In genomic region chr18:77749189-77749588, GRCh38 we compare ENCODE assay signal across 11 cellular contexts.
A peak's percentile ranks its signal among the peaks of the same experiment; 100 is the strongest.
DNase-seq lines count a peak whose midpoint lies in the region; ATAC-seq and TF ChIP-seq lines count a peak whose summit lies in the region.
"Had no signal": no experiment of that assay in that cellular context is flagged by ENCODE, and none has a peak within 500 bp of the region (broad histone marks: within the 10 kb centered on the region; RNA-seq: fewer than 3 reads in every experiment).

No MANE protein-coding gene starts in this region.

- no peak overlapping the region for H2AK5ac ChIP-seq in H9 (ENCODE audit: insufficient read length, low read length)

- no peak overlapping the region for H3K4me3 Mint-ChIP-seq in H9
- no peak overlapping the region for H3K4me3 Mint-ChIP-seq in activated CD4-positive, alpha-beta T cell treated with anti-CD3 and anti-CD28 coated beads, Interleukin-2, amount 10 ng/mL, durations not matched to agents 24 days and 14 days

- no peaks in the 10 kb centered on the region for H3F3A ChIP-seq in SU-DHL-6 (ENCODE audit: insufficient read depth)

- no peak overlapping the region for H3K27ac ChIP-seq in H9 (ENCODE audit: insufficient read length, low read depth, low read length)
- no peak overlapping the region for H3K27ac ChIP-seq in SU-DHL-6 (ENCODE audit: low read depth, low read length)
- H3K27ac ChIP-seq in right lobe of liver: no peak overlapping the region
- no peak overlapping the region for H3K27ac ChIP-seq in suprapubic skin

- no peak overlapping the region for H3K4me2 ChIP-seq in H9 (ENCODE audit: insufficient read depth, insufficient read length, low read length)
- no peak overlapping the region for H3K4me2 ChIP-seq in SU-DHL-6 (ENCODE audit: low read depth, low read length, poor library complexity, severe bottlenecking)

- peaks cover 0 to 2% of the 10 kb centered on the region in 2 experiments; a peak in 2 of 5 replicates for H3K9me3 Mint-ChIP-seq in H9
- H3K9me3 Mint-ChIP-seq in activated CD4-positive, alpha-beta T cell treated with anti-CD3 and anti-CD28 coated beads, Interleukin-2, amount 10 ng/mL, durations not matched to agents 24 days and 14 days: no peaks in the 10 kb centered on the region
- H3K9me3 Mint-ChIP-seq: activated naive CD4-positive, alpha-beta T cell treated with anti-CD3 and anti-CD28 coated beads, Interleukin-2, amount 50 U/mL, for 72 hours had no signal

- intact Hi-C loops in right lobe of liver (cut with DNase I): no loop called here
- intact Hi-C loops in activated CD4-positive, alpha-beta T cell treated with anti-CD3 and anti-CD28 coated beads, Interleukin-2, amount 10 ng/mL, durations not matched to agents 24 days and 14 days (cut with micrococcal nuclease): no loop called here

- no peak overlapping the region for H4K8ac ChIP-seq in H9 (replicated peaks; ENCODE audit: insufficient read length, low read depth, low read length)

- no peak overlapping the region for H3K9ac ChIP-seq in H9 (ENCODE audit: extremely low read depth, insufficient read length, low read length)
- H3K9ac ChIP-seq in SU-DHL-6 (ENCODE audit: low read length): no peak overlapping the region

- TF ChIP-seq CTCF in H9 (conservative IDR thresholded peaks at IDR 0.05): peak; percentile 93
- TF ChIP-seq CTCF in SU-DHL-6 (IDR thresholded peaks at IDR 0.05; ENCODE audit: insufficient read depth, low read length, poor library complexity, severe bottlenecking): peak; percentile 25
- peak in 3 of 4 donors; percentile 34 to 44 (median 42) for TF ChIP-seq CTCF in right lobe of liver (IDR thresholded peaks at IDR 0.05)
- TF ChIP-seq CTCF in suprapubic skin (IDR thresholded peaks at IDR 0.05): peak in 1 of 2 donors; percentile 57

- no peak overlapping the region for H2AFZ ChIP-seq in H9 (ENCODE audit: low read length)
- no peak overlapping the region for H2AFZ ChIP-seq in SU-DHL-6 (ENCODE audit: low read depth, low read length, severe bottlenecking)

- H3K4me3 ChIP-seq in SU-DHL-6 (ENCODE audit: insufficient read depth, low read length, poor library complexity, severe bottlenecking) (no peak overlapping the region), right lobe of liver (no peak overlapping the region), suprapubic skin (no peak overlapping the region)

- no peak overlapping the region for H4K91ac ChIP-seq in H9 (ENCODE audit: insufficient read length, low read depth, low read length)

- no CpG with 5 or more reads among the region's 7 CpGs for WGBS in H9 (ENCODE audit: extremely low coverage, insufficient read length, low lambda C conversion rate)
- WGBS in right lobe of liver (ENCODE audit: insufficient coverage, low coverage, low lambda C conversion rate, missing lambda C conversion rate): 21% methylated on average over 7 of the region's 7 CpGs
- WGBS in suprapubic skin: 20% methylated on average over 7 of the region's 7 CpGs

- H3K36me3 ChIP-seq in SU-DHL-6 (ENCODE audit: low read length) (no peaks in the 10 kb centered on the region), right lobe of liver (no peaks in the 10 kb centered on the region), suprapubic skin (no peaks in the 10 kb centered on the region)

- no peaks in the 10 kb centered on the region for H3K9me3 ChIP-seq in H9 (ENCODE audit: control insufficient read depth, low read depth, low read length)
- no peaks in the 10 kb centered on the region for H3K9me3 ChIP-seq in SU-DHL-6 (ENCODE audit: insufficient read depth, low read length)
- no peaks in the 10 kb centered on the region for H3K9me3 ChIP-seq in right lobe of liver
- H3K9me3 ChIP-seq in suprapubic skin: no peaks in the 10 kb centered on the region

- peaks cover 15 to 19% of the 10 kb centered on the region in 2 experiments for H3K4me1 Mint-ChIP-seq in H9
- H3K4me1 Mint-ChIP-seq in activated CD4-positive, alpha-beta T cell treated with anti-CD3 and anti-CD28 coated beads, Interleukin-2, amount 10 ng/mL, durations not matched to agents 24 days and 14 days: no peaks in the 10 kb centered on the region

- no peaks in the 10 kb centered on the region for H3K27me3 ChIP-seq in H9 (ENCODE audit: insufficient read depth, low read length)
- H3K27me3 ChIP-seq in SU-DHL-6 (ENCODE audit: low read length): no peaks in the 10 kb centered on the region
- H3K27me3 ChIP-seq in right lobe of liver: no peaks in the 10 kb centered on the region
- H3K27me3 ChIP-seq in suprapubic skin: no peaks in the 10 kb centered on the region

- H3K27ac Mint-ChIP-seq in H9: no peak overlapping the region
- H3K27ac Mint-ChIP-seq in activated CD4-positive, alpha-beta T cell treated with anti-CD3 and anti-CD28 coated beads, Interleukin-2, amount 10 ng/mL, durations not matched to agents 24 days and 14 days: no peak overlapping the region

- no peak overlapping the region for H2BK120ac ChIP-seq in H9 (ENCODE audit: low read depth, low read length, poor library complexity, severe bottlenecking)

- H2BK5ac ChIP-seq in H9 (ENCODE audit: insufficient read length, low read length): no peak overlapping the region

- DNase-seq in NCI-H2107 (lab: John Stamatoyannopoulos, UW) (peak; percentile 37), NCI-H2107 treated with DMSO at 0.1 percent for 48 hours (lab: John Stamatoyannopoulos, UW; ENCODE audit: unreplicated experiment) (no peak), H9 (peak; percentile 50), right lobe of liver (no peak), suprapubic skin (ENCODE audit: low spot score in 2 of 2) (no peak), Kasumi-1 (lab: John Stamatoyannopoulos, UW) (no peak)
- no peak for DNase-seq in activated CD4-positive, alpha-beta T cell treated with anti-CD3 and anti-CD28 coated beads, Interleukin-2, amount 10 ng/mL, durations not matched to agents 24 days and 14 days
- DNase-seq: NCI-H1417 treated with DMSO at 0.1 percent for 48 hours, T1000 had no signal

- H3T11ph ChIP-seq in H9 (ENCODE audit: low read length): no peak overlapping the region

- no peaks in the 10 kb centered on the region for H3K23me2 ChIP-seq in H9 (ENCODE audit: insufficient read length, low read depth, low read length, poor library complexity, severe bottlenecking)

- 0 out of 2 replicates have a peak, but pooled peaks cover 5% of the 10 kb centered on the region for H3K4me1 ChIP-seq in H9 (ENCODE audit: insufficient read depth, low read length)
- no peaks in the 10 kb centered on the region for H3K4me1 ChIP-seq in right lobe of liver
- no peaks in the 10 kb centered on the region for H3K4me1 ChIP-seq in suprapubic skin

- H3K4ac ChIP-seq in H9 (ENCODE audit: low read depth, low read length): no peak overlapping the region

- H4K20me1 ChIP-seq in H9 (ENCODE audit: control insufficient read depth, insufficient read depth, insufficient read length): no peaks in the 10 kb centered on the region
- H4K20me1 ChIP-seq in SU-DHL-6 (ENCODE audit: low read depth, low read length): no peaks in the 10 kb centered on the region

- H4K5ac ChIP-seq in H9 (ENCODE audit: insufficient read length, low read depth, low read length): no peak overlapping the region

- H2BK15ac ChIP-seq in H9 (ENCODE audit: low read depth, low read length): no peak overlapping the region

- no peak for TF ChIP-seq EP300 in suprapubic skin (IDR thresholded peaks at IDR 0.05)

- no peak for TF ChIP-seq POLR2A in right lobe of liver (IDR thresholded peaks at IDR 0.05)
- no peak for TF ChIP-seq POLR2A in suprapubic skin (IDR thresholded peaks at IDR 0.05)

- no peak overlapping the region for H2BK12ac ChIP-seq in H9 (ENCODE audit: insufficient read length, low read depth, low read length)

- H3K79me1 ChIP-seq in H9 (ENCODE audit: insufficient read depth, low read depth, low read length, poor library complexity, severe bottlenecking): no peaks in the 10 kb centered on the region

- ATAC-seq in right lobe of liver: no peak
- ATAC-seq: activated naive CD4-positive, alpha-beta T cell treated with anti-CD3 and anti-CD28 coated beads, Interleukin-2, amount 50 U/mL, for 72 hours had no signal

- H3K79me2 ChIP-seq in H9 (ENCODE audit: insufficient read depth, low read length) (no peaks in the 10 kb centered on the region), SU-DHL-6 (ENCODE audit: insufficient read depth, low read length) (no peaks in the 10 kb centered on the region)

- no peak overlapping the region for H3K56ac ChIP-seq in H9 (ENCODE audit: insufficient read length, low read depth, low read length)

- H3K18ac ChIP-seq in H9 (ENCODE audit: insufficient read length, low read depth, low read length): no peak overlapping the region

- H3K27me3 Mint-ChIP-seq in H9 (ENCODE audit: low read depth): peaks cover 2% of the 10 kb centered on the region; the same call in 1 of the 2 replicates
- no peaks in the 10 kb centered on the region for H3K27me3 Mint-ChIP-seq in activated CD4-positive, alpha-beta T cell treated with anti-CD3 and anti-CD28 coated beads, Interleukin-2, amount 10 ng/mL, durations not matched to agents 24 days and 14 days

- no peak overlapping the region for H3K23ac ChIP-seq in H9 (ENCODE audit: insufficient read length, low read depth, low read length)

- no peak overlapping the region for H3K14ac ChIP-seq in H9 (ENCODE audit: insufficient read depth, low read length)

- no peak overlapping the region for H2BK20ac ChIP-seq in H9 (ENCODE audit: low read depth, low read length, poor library complexity, severe bottlenecking)

- H3K9me2 ChIP-seq in SU-DHL-6 (replicated peaks; ENCODE audit: insufficient read depth, low read length): no peaks in the 10 kb centered on the region

- peaks cover 0 to 4% (median 0%) of the 10 kb centered on the region in 3 experiments; a peak in 2 of 7 replicates for H3K36me3 Mint-ChIP-seq in H9 (ENCODE audit: insufficient read depth in 1 of 3, low read depth in 3 of 3)
- no peaks in the 10 kb centered on the region for H3K36me3 Mint-ChIP-seq in activated CD4-positive, alpha-beta T cell treated with anti-CD3 and anti-CD28 coated beads, Interleukin-2, amount 10 ng/mL, durations not matched to agents 24 days and 14 days (ENCODE audit: low read depth)
- H3K36me3 Mint-ChIP-seq: activated naive CD4-positive, alpha-beta T cell treated with anti-CD3 and anti-CD28 coated beads, Interleukin-2, amount 50 U/mL, for 72 hours had no signal

Comparison
In these comparisons a context has a peak if more than half of its experiments do, and no peak if none do; other contexts are left out.
1. DNase-seq: peak in NCI-H2107 (single experiment) and H9 (single experiment); none in NCI-H2107 treated with DMSO at 0.1 percent for 48 hours (single experiment), right lobe of liver (0 of 3), suprapubic skin (0 of 2), Kasumi-1 (0 of 2) and activated CD4-positive, alpha-beta T cell treated with anti-CD3 and anti-CD28 coated beads, Interleukin-2, amount 10 ng/mL, durations not matched to agents 24 days and 14 days (single experiment).